Comparison of ENCODE assay signal across 8 cellular contexts in genomic region chr10:63573068-63573697, GRCh38. TPM values are rescaled to one million over a fixed set of nuclear protein-coding genes. Genes with fewer than 3 reads are reported as not detected.
DNase-seq lines count a peak whose midpoint lies in the region; ATAC-seq and TF ChIP-seq lines count a peak whose summit lies in the region.

No MANE protein-coding gene starts in this region.

- TF ChIP-seq CTCF in cardiac fibroblast (IDR thresholded peaks at IDR 0.05; ENCODE audit: low read depth, low read length), result no peak
- no peak for TF ChIP-seq CTCF in BE2C (IDR thresholded peaks at IDR 0.05; ENCODE audit: low read depth, low read length)

- H3K4me3 ChIP-seq in cardiac fibroblast (replicated peaks in 1 of 2; ENCODE audit: low read depth in 2 of 2, low read length in 2 of 2) (no peak overlapping the region), BE2C (ENCODE audit: low read depth, low read length) (no peak overlapping the region)

- peak; percentile 60 for DNase-seq in DMS 273 (lab: John Stamatoyannopoulos, UW; ENCODE audit: unreplicated experiment)
- DNase-seq in MV-4-11 (lab: John Stamatoyannopoulos, UW), result peak; percentile 5
- DNase-seq in cardiac fibroblast (ENCODE audit: low read depth in 2 of 2), result peak; percentile 41 to 76
- DNase-seq in memory B cell (ENCODE audit: low spot score in 2 of 2), result no peak
- DNase-seq in BE2C, result no peak
- no peak for DNase-seq in cortex of kidney (lab: John Stamatoyannopoulos, UW)

- H3K36me3 ChIP-seq in BE2C, result no peaks in the 10 kb centered on the region; the same call in 1 of the 2 replicates

- peaks cover 15% of the 10 kb centered on the region for H3K36me3 Mint-ChIP-seq in memory B cell

- H3K4me1 Mint-ChIP-seq in memory B cell, result peaks cover 4% of the 10 kb centered on the region

- H3K9me3 Mint-ChIP-seq in memory B cell, result no peaks in the 10 kb centered on the region

- no peak for ATAC-seq in memory B cell (ENCODE audit: low read depth)
- no peak for ATAC-seq in GM21737 (IDR thresholded peaks at IDR 0.05; ENCODE audit: unreplicated experiment)
- ATAC-seq in GM21825 (IDR thresholded peaks at IDR 0.05; ENCODE audit: unreplicated experiment), result no peak

- H3K4me3 Mint-ChIP-seq in memory B cell, result no peak overlapping the region

- H3K27me3 ChIP-seq in BE2C, result no peaks in the 10 kb centered on the region

- H3K9me3 ChIP-seq in BE2C, result no peaks in the 10 kb centered on the region

- H3K27me3 Mint-ChIP-seq in memory B cell, result no peaks in the 10 kb centered on the region

- peak overlapping the region; percentile 50 for H3K27ac Mint-ChIP-seq in memory B cell

- peaks cover 14% of the 10 kb centered on the region for H3K4me1 ChIP-seq in BE2C

RNA-seq across cellular contexts. Expression of gene REEP3, which starts 52.0 kb away (rescaled TPM):
- 9.2 TPM for polyA plus RNA-seq in BE2C (2012; ENCODE audit: insufficient read depth, insufficient read length, low read depth)

Comparison
In these comparisons a context has a peak if more than half of its experiments do, and no peak if none do; other contexts are left out.
1. DNase-seq: peak in DMS 273 (single experiment), MV-4-11 (single experiment) and cardiac fibroblast (2 of 2); none in memory B cell (0 of 2), BE2C (single experiment) and cortex of kidney (single experiment).